In the genomic region with DNA sequence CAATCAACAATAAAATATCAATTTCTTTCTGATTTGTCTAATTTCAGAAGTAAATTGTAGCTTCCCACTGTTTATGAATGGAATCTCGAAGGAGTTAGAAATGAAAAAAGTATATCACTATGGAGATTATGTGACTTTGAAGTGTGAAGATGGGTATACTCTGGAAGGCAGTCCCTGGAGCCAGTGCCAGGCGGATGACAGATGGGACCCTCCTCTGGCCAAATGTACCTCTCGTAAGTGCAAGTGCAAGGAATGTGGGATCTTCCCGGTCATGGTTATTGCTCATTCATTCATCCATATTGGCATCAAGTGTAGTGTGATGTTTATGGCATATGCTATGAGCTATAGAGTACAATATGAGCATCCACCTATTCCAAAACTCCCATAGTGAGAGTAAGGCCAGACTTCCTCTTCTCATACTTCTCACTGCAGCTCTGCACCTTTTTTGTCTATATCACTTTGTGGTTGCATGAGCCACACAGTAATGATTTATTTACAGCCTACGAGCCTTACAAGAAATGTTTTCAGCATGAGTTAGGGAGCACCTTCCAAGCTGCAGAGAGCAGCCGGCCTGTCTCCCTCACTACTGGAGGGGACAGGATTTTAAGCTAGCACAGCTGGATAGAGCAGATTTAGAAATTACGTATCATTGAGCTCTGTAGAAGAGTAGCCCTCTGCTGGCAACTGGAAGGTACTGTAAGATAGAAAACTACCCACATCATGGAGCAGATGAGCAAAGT, we compare ENCODE assay signal across 8 cellular contexts.
DNase-seq lines count a peak whose midpoint lies in the region; ATAC-seq lines count a peak whose summit lies in the region.

No MANE protein-coding gene starts in this region.

- peak; percentile 52 for DNase-seq in EL
- DNase-seq in GM19240 (ENCODE audit: insufficient read length, low spot score) = peak; percentile 31
- DNase-seq in NCI-H446 treated with DMSO at 0.1 percent for 48 hours (lab: John Stamatoyannopoulos, UW) = peak; percentile 46
- peak; percentile 42 for DNase-seq in amniotic epithelial cell (ENCODE audit: low read depth)
- DNase-seq in hepatic stellate cell (ENCODE audit: low spot score) = peak; percentile 20
- DNase-seq in skeletal muscle cell (ENCODE audit: low read depth) = peak; percentile 7

- H3K4me3 ChIP-seq in skeletal muscle cell (ENCODE audit: low read depth, low read length) = no peak overlapping the region

- ATAC-seq in HG03342 (IDR thresholded peaks at IDR 0.05; ENCODE audit: unreplicated experiment) (peak; percentile 96), GM21576 (IDR thresholded peaks at IDR 0.05; ENCODE audit: unreplicated experiment) (no peak)
